34 cellular contexts compared by ENCODE assay signal in the genomic region with DNA sequence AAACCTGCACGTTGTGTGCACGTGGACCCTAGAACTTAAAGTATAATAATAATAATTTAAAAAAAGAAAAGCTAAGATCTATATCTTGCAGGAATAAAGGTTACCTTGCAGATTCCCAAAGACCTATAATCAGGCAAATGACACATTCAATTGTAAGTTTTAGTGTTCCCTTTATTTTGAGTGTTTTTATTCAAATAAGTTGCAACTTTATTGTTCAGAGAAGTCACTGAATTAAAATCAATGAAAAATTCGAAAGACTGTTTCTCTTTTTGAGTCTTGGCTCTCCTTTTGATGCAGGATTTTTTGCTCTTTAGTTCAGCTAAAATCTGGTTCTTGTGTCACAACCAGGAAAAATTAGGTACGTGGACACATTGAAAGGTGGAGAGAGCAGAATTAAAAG.
"Had no signal": no experiment of that assay in that cellular context is flagged by ENCODE, and none has a peak within 500 bp of the region (broad histone marks: within the 10 kb centered on the region; RNA-seq: fewer than 3 reads in every experiment).

No MANE protein-coding gene starts in this region.

- DNase-seq: Karpas-422, Kasumi-1, MG63, MM.1S, MV-4-11, NCI-H1048, NCI-H1092, NCI-H1092 treated with DMSO at 0.1 percent for 48 hours, NCI-H1105, NCI-H1105 treated with DMSO at 0.1 percent for 48 hours, NCI-H1417, NCI-H1417 treated with DMSO at 0.1 percent for 48 hours, NCI-H1436, NCI-H1436 treated with DMSO at 0.1 percent for 48 hours, NCI-H146, NCI-H1694, NCI-H1694 treated with DMSO at 0.1 percent for 48 hours, NCI-H187, NCI-H187 treated with DMSO at 0.1 percent for 48 hours, NCI-H1930, NCI-H2029, NCI-H2029 treated with DMSO at 0.1 percent for 48 hours, NCI-H2081, NCI-H2081 treated with DMSO at 0.1 percent for 48 hours, NCI-H2107, NCI-H2171, NCI-H2171 treated with DMSO at 0.1 percent for 48 hours, NCI-H2227 treated with DMSO at 0.1 percent for 48 hours, NCI-H226, NCI-H345, NCI-H446, NCI-H446 treated with DMSO at 0.1 percent for 48 hours, NCI-H510A, NCI-H510A treated with DMSO at 0.1 percent for 48 hours had no signal

- H3K27me3 ChIP-seq: MG63 had no signal

- H3K9me3 ChIP-seq: MG63 had no signal

- H3K36me3 ChIP-seq: MG63 had no signal

- H3K4me3 ChIP-seq: MG63 had no signal
